1 cellular context compared by ENCODE assay signal in the genomic region with DNA sequence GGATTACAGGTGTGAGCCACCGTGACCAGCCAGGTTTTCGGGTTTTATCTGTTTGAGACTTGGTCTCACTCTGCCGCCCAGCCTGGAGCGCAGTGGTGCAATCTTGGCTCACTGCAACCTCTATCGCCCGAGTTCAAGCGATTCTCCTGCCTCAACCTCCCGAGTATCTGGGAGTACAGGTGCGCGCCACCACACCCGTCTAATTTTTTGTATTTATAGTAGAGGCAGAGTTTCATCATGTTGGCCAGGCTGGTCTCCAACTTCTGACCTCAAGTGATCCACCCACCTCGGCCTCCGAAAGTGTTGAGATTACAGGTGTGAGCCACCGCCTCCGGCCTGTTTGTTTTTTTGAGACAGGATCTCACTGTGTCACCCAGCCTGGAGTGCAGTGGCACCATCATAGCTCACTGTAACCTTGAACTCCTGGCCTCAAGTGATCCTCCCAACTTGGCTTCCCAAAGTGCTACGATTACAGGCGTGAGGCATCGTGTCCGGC.
TF ChIP-seq lines count a peak whose summit lies in the region.
"Not testable (repeated sequence)": the region's sequence is repeated elsewhere in the genome, so short reads cannot be mapped to it uniquely, and the experiment has no call there.

No MANE protein-coding gene starts in this region.

TF ChIP-seq in HepG2, 621 proteins besides CTCF, POLR2A, EP300 and RAD21 (continued from another document):
- TF ChIP-seq, protein P1, sequence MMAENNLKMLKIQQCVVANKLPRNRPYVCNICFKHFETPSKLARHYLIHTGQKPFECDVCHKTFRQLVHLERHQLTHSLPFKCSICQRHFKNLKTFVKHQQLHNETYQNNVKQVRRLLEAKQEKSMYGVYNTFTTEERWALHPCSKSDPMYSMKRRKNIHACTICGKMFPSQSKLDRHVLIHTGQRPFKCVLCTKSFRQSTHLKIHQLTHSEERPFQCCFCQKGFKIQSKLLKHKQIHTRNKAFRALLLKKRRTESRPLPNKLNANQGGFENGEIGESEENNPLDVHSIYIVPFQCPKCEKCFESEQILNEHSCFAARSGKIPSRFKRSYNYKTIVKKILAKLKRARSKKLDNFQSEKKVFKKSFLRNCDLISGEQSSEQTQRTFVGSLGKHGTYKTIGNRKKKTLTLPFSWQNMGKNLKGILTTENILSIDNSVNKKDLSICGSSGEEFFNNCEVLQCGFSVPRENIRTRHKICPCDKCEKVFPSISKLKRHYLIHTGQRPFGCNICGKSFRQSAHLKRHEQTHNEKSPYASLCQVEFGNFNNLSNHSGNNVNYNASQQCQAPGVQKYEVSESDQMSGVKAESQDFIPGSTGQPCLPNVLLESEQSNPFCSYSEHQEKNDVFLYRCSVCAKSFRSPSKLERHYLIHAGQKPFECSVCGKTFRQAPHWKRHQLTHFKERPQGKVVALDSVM (CRISPR knock-in tag; IDR thresholded peaks at IDR 0.05) = peak; percentile 72
- TF ChIP-seq RXRA (CRISPR knock-in tag; IDR thresholded peaks at IDR 0.05) (peak; percentile 78; the same call in 1 of the 2 replicates), ZKSCAN8 (CRISPR knock-in tag; IDR thresholded peaks at IDR 0.05; ENCODE audit: borderline replicate concordance) (0 out of 2 replicates have a peak, but pooled peaks have one; percentile 9), FOXA1 (CRISPR knock-in tag; IDR thresholded peaks at IDR 0.05) (peak; percentile 35), NR2F6 (IDR thresholded peaks at IDR 0.05) (peak; percentile 70), NR2F6 (CRISPR knock-in tag; IDR thresholded peaks at IDR 0.05) (peak; percentile 88), ZNF614 (CRISPR knock-in tag; IDR thresholded peaks at IDR 0.05; ENCODE audit: borderline replicate concordance) (peak; percentile 14; the same call in 1 of the 2 replicates), FOXA3 (CRISPR knock-in tag; IDR thresholded peaks at IDR 0.05) (0 out of 2 replicates have a peak, but pooled peaks have one; percentile 24)
- TF ChIP-seq FOXA1 (IDR thresholded peaks at IDR 0.05) = not testable (repeated sequence)
